ENCODE assay signal across 1 cellular context in genomic region chr6:72624557-72625160, GRCh38.
TF ChIP-seq lines count a peak whose summit lies in the region.

No MANE protein-coding gene starts in this region.

TF ChIP-seq in HEK293, 187 proteins besides CTCF, POLR2A, EP300 and RAD21 (continued from another document):
- peak; percentile 83 for TF ChIP-seq MZF1 (tag by site-specific recombination; IDR thresholded peaks at IDR 0.05; ENCODE audit: borderline replicate concordance)
- TF ChIP-seq ATF2 (tag by site-specific recombination; IDR thresholded peaks at IDR 0.05; ENCODE audit: low read depth) = no peak
- no peak for TF ChIP-seq ZNF548 (tag by site-specific recombination; IDR thresholded peaks at IDR 0.05)
- TF ChIP-seq SCRT1 (tag by site-specific recombination; IDR thresholded peaks at IDR 0.05; ENCODE audit: borderline replicate concordance) = no peak
